ENCODE assay signal across 7 cellular contexts in the genomic region with DNA sequence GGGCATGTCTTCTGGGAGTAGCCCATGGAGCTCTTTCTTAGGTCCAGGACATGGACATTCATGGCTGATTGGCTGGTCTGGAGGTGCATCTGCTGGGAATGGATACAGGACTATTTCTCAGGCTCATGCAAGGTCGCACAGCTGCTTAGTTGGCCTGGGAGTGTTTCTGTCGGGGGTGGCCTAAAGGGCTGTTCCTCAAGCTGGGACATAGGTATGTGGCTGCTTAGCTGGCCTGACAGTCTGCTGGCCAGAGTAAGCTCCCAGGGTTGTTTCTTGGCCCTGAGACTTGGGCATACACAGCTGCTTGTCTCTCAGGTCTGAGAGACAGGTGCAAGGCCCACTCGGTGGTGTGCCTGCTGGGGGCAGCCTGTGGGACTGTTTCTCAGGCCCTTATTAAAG. TPM values are rescaled to one million over a fixed set of nuclear protein-coding genes. Genes with fewer than 3 reads are reported as not detected.
DNase-seq lines count a peak whose midpoint lies in the region; ATAC-seq and TF ChIP-seq lines count a peak whose summit lies in the region.
"Not testable (repeated sequence)": the region's sequence is repeated elsewhere in the genome, so short reads cannot be mapped to it uniquely, and the experiment has no call there.

No MANE protein-coding gene starts in this region.

- TF ChIP-seq CTCF in OCI-LY3 (IDR thresholded peaks at IDR 0.05; ENCODE audit: low read depth, low read length); activated B cell treated with CpG ODN at 0.5 μM for 24 hours (IDR thresholded peaks at IDR 0.05): not testable (repeated sequence)

- H3K4me3 ChIP-seq in CD8-positive, alpha-beta memory T cell (ENCODE audit: low read length); OCI-LY3 (ENCODE audit: low read length): not testable (repeated sequence)

- peak overlapping the region in 6 of 7 donors; percentile 15 to 62 (median 36) for H3K4me3 Mint-ChIP-seq in CD8-positive, alpha-beta memory T cell
- peak overlapping the region; percentile 66 for H3K4me3 Mint-ChIP-seq in activated B cell treated with CpG ODN at 0.5 μM for 24 hours
- H3K4me3 Mint-ChIP-seq in activated T-helper 17 cell treated with anti-CD3 and anti-CD28 coated beads, Interleukin-2, amount 50 U/mL, for 72 hours = peak overlapping the region; percentile 45
- H3K4me3 Mint-ChIP-seq in effector memory CD8-positive, alpha-beta T cell = peak overlapping the region; percentile 66 to 72
- peak overlapping the region in 6 of 10 donors; percentile 22 to 59 (median 30) for H3K4me3 Mint-ChIP-seq in naive thymus-derived CD8-positive, alpha-beta T cell
- peak overlapping the region; percentile 55 for H3K4me3 Mint-ChIP-seq in stimulated activated effector memory CD8-positive, alpha-beta T cell treated with anti-CD3 and anti-CD28 coated beads, Interleukin-12 subunit alpha, Interleukin-12 subunit beta, amount 100 ng/mL, for 72 hours

- not testable (repeated sequence) for ATAC-seq in activated B cell treated with CpG ODN at 0.5 μM for 24 hours (ENCODE audit: low read depth); activated T-helper 17 cell treated with anti-CD3 and anti-CD28 coated beads, Interleukin-2, amount 50 U/mL, for 72 hours (replicated peaks); effector memory CD8-positive, alpha-beta T cell (replicated peaks); naive thymus-derived CD8-positive, alpha-beta T cell; stimulated activated effector memory CD8-positive, alpha-beta T cell treated with anti-CD3 and anti-CD28 coated beads, Interleukin-12 subunit alpha, Interleukin-12 subunit beta, amount 100 ng/mL, for 72 hours

- peak overlapping the region; percentile 21 to 86 (median 71) for H3K27ac Mint-ChIP-seq in CD8-positive, alpha-beta memory T cell
- H3K27ac Mint-ChIP-seq in activated B cell treated with CpG ODN at 0.5 μM for 24 hours = peak overlapping the region; percentile 94
- H3K27ac Mint-ChIP-seq in activated T-helper 17 cell treated with anti-CD3 and anti-CD28 coated beads, Interleukin-2, amount 50 U/mL, for 72 hours = peak overlapping the region; percentile 41
- H3K27ac Mint-ChIP-seq in effector memory CD8-positive, alpha-beta T cell = peak overlapping the region; percentile 89 to 91
- H3K27ac Mint-ChIP-seq in naive thymus-derived CD8-positive, alpha-beta T cell = peak overlapping the region in 2 of 10 donors; percentile 60 to 70
- H3K27ac Mint-ChIP-seq in stimulated activated effector memory CD8-positive, alpha-beta T cell treated with anti-CD3 and anti-CD28 coated beads, Interleukin-12 subunit alpha, Interleukin-12 subunit beta, amount 100 ng/mL, for 72 hours = peak overlapping the region; percentile 88

- H3K27ac ChIP-seq in CD8-positive, alpha-beta memory T cell (ENCODE audit: low read depth, low read length) = not testable (repeated sequence)
- peak overlapping the region; percentile 59 for H3K27ac ChIP-seq in OCI-LY3 (ENCODE audit: low read length)

- not testable (repeated sequence) for H3K27me3 Mint-ChIP-seq in CD8-positive, alpha-beta memory T cell; activated B cell treated with CpG ODN at 0.5 μM for 24 hours; activated T-helper 17 cell treated with anti-CD3 and anti-CD28 coated beads, Interleukin-2, amount 50 U/mL, for 72 hours; effector memory CD8-positive, alpha-beta T cell; naive thymus-derived CD8-positive, alpha-beta T cell

- H3K27me3 ChIP-seq in CD8-positive, alpha-beta memory T cell (ENCODE audit: insufficient read depth, low read length, poor library complexity, severe bottlenecking); OCI-LY3 (ENCODE audit: low read depth, low read length): not testable (repeated sequence)

- not testable (repeated sequence) for DNase-seq in CD8-positive, alpha-beta memory T cell; activated B cell treated with CpG ODN at 0.5 μM for 24 hours; effector memory CD8-positive, alpha-beta T cell; naive thymus-derived CD8-positive, alpha-beta T cell; stimulated activated effector memory CD8-positive, alpha-beta T cell treated with anti-CD3 and anti-CD28 coated beads, Interleukin-12 subunit alpha, Interleukin-12 subunit beta, amount 100 ng/mL, for 72 hours (ENCODE audit: low spot score in 2 of 2)

- CTCF ChIA-PET in CD8-positive, alpha-beta memory T cell (lab: Charles Lee); activated B cell treated with CpG ODN at 0.5 μM for 24 hours (lab: Charles Lee): not testable (repeated sequence)

- H3K4me1 ChIP-seq in CD8-positive, alpha-beta memory T cell (ENCODE audit: insufficient read depth, low read length) = peaks cover 11% of the 10 kb centered on the region
- H3K4me1 ChIP-seq in OCI-LY3 (ENCODE audit: low read length) = peaks cover 33% of the 10 kb centered on the region

- H2AFZ ChIP-seq in OCI-LY3 (ENCODE audit: low read depth, low read length) = not testable (repeated sequence)

- H3K79me2 ChIP-seq in OCI-LY3 (ENCODE audit: low read length) = peaks cover 34% of the 10 kb centered on the region

- intact Hi-C loops in activated B cell treated with CpG ODN at 0.5 μM for 24 hours (cut with micrococcal nuclease) = loop anchor here (1.0 to 2.0 kb wide), 2 partner anchors 14 to 24 kb away; no protein-coding TSS in a partner anchor

- H3K4me2 ChIP-seq in OCI-LY3 (ENCODE audit: low read length) = peak overlapping the region; percentile 18; the same call in 1 of the 2 replicates

- H3K9me3 ChIP-seq in CD8-positive, alpha-beta memory T cell (ENCODE audit: low read length); OCI-LY3 (ENCODE audit: insufficient read depth, low read length): not testable (repeated sequence)

- POLR2A ChIA-PET in CD8-positive, alpha-beta memory T cell (lab: Charles Lee); naive thymus-derived CD8-positive, alpha-beta T cell (lab: Charles Lee): not testable (repeated sequence)
- POLR2A ChIA-PET in activated B cell treated with CpG ODN at 0.5 μM for 24 hours (lab: Charles Lee) = interaction anchor here (0.6 to 1.9 kb wide), 5 partner anchors 21 to 192 kb away, joined by 3 to 11 read pairs (median 5); no protein-coding TSS in a partner anchor

- peaks cover 0 to 11% (median 8%) of the 10 kb centered on the region in 5 donors for H3K9me3 Mint-ChIP-seq in CD8-positive, alpha-beta memory T cell
- not testable (repeated sequence) for H3K9me3 Mint-ChIP-seq in activated B cell treated with CpG ODN at 0.5 μM for 24 hours; effector memory CD8-positive, alpha-beta T cell
- H3K9me3 Mint-ChIP-seq in activated T-helper 17 cell treated with anti-CD3 and anti-CD28 coated beads, Interleukin-2, amount 50 U/mL, for 72 hours = peaks cover 11% of the 10 kb centered on the region
- H3K9me3 Mint-ChIP-seq in naive thymus-derived CD8-positive, alpha-beta T cell = peaks cover 0 to 15% (median 7%) of the 10 kb centered on the region in 9 donors
- H3K9me3 Mint-ChIP-seq in stimulated activated effector memory CD8-positive, alpha-beta T cell treated with anti-CD3 and anti-CD28 coated beads, Interleukin-12 subunit alpha, Interleukin-12 subunit beta, amount 100 ng/mL, for 72 hours = peaks cover 12% of the 10 kb centered on the region

- H3K36me3 Mint-ChIP-seq in CD8-positive, alpha-beta memory T cell; effector memory CD8-positive, alpha-beta T cell (ENCODE audit: insufficient read depth): not testable (repeated sequence)
- peaks cover 67% of the 10 kb centered on the region for H3K36me3 Mint-ChIP-seq in activated B cell treated with CpG ODN at 0.5 μM for 24 hours (ENCODE audit: low read depth)
- peaks cover 34% of the 10 kb centered on the region for H3K36me3 Mint-ChIP-seq in activated T-helper 17 cell treated with anti-CD3 and anti-CD28 coated beads, Interleukin-2, amount 50 U/mL, for 72 hours (ENCODE audit: low read depth)
- peaks cover 0 to 11% (median 6%) of the 10 kb centered on the region in 3 donors for H3K36me3 Mint-ChIP-seq in naive thymus-derived CD8-positive, alpha-beta T cell
- peaks cover 13% of the 10 kb centered on the region for H3K36me3 Mint-ChIP-seq in stimulated activated effector memory CD8-positive, alpha-beta T cell treated with anti-CD3 and anti-CD28 coated beads, Interleukin-12 subunit alpha, Interleukin-12 subunit beta, amount 100 ng/mL, for 72 hours

- H3K4me1 Mint-ChIP-seq in CD8-positive, alpha-beta memory T cell = peaks cover 17 to 22% (median 20%) of the 10 kb centered on the region in 3 donors
- H3K4me1 Mint-ChIP-seq in activated B cell treated with CpG ODN at 0.5 μM for 24 hours = peaks cover 60% of the 10 kb centered on the region
- peaks cover 14% of the 10 kb centered on the region for H3K4me1 Mint-ChIP-seq in activated T-helper 17 cell treated with anti-CD3 and anti-CD28 coated beads, Interleukin-2, amount 50 U/mL, for 72 hours
- H3K4me1 Mint-ChIP-seq in effector memory CD8-positive, alpha-beta T cell (ENCODE audit: low read depth in 2 of 2) = peaks cover 26 to 28% of the 10 kb centered on the region in 2 donors
- H3K4me1 Mint-ChIP-seq in naive thymus-derived CD8-positive, alpha-beta T cell = peaks cover 7 to 33% (median 14%) of the 10 kb centered on the region in 4 donors
- H3K4me1 Mint-ChIP-seq in stimulated activated effector memory CD8-positive, alpha-beta T cell treated with anti-CD3 and anti-CD28 coated beads, Interleukin-12 subunit alpha, Interleukin-12 subunit beta, amount 100 ng/mL, for 72 hours = peaks cover 44% of the 10 kb centered on the region

- H4K20me1 ChIP-seq in OCI-LY3 (ENCODE audit: insufficient read depth, low read length) = peaks cover 14% of the 10 kb centered on the region

- not testable (repeated sequence) for H3K36me3 ChIP-seq in CD8-positive, alpha-beta memory T cell (ENCODE audit: insufficient read depth, low read length); OCI-LY3 (replicated peaks; ENCODE audit: low read depth, low read length)

- not testable (repeated sequence) for H3K9ac ChIP-seq in OCI-LY3 (ENCODE audit: low read length)

RNA-seq across cellular contexts. Expression of a gene that starts 57.2 kb away (rescaled TPM):
- 100 to 1,000 TPM; 102 to 105 TPM for total RNA-seq in CD8-positive, alpha-beta memory T cell
- polyA plus RNA-seq in CD8-positive, alpha-beta memory T cell = 14.1 TPM
- total RNA-seq in activated B cell treated with CpG ODN at 0.5 μM for 24 hours = 80.6 and 85.2 TPM in 2 replicates
- total RNA-seq in activated T-helper 17 cell treated with anti-CD3 and anti-CD28 coated beads, Interleukin-2, amount 50 U/mL, for 72 hours = 100 to 1,000 TPM; 123 to 132 TPM
- 100 to 1,000 TPM; 113 to 116 TPM for total RNA-seq in naive thymus-derived CD8-positive, alpha-beta T cell
- polyA plus RNA-seq in naive thymus-derived CD8-positive, alpha-beta T cell = 10 to 100 TPM in 2 of 3 donors, 1 to 10 TPM in 1; 9.1 to 16.1 (median 15.0) TPM
